17 cellular contexts compared by ENCODE assay signal in genomic region chr11:35779409-35779808, GRCh38.
"Had no signal": no experiment of that assay in that cellular context is flagged by ENCODE, and none has a peak within 500 bp of the region (broad histone marks: within the 10 kb centered on the region; RNA-seq: fewer than 3 reads in every experiment).

No MANE protein-coding gene starts in this region.

- H3K27ac ChIP-seq: RWPE1 had no signal

- H3K4me2 ChIP-seq: SK-N-SH had no signal

- H3K4me3 ChIP-seq: MG63 had no signal

- ATAC-seq: Panc1, PC-3 had no signal

- H3K9ac ChIP-seq: SK-N-SH had no signal

- DNase-seq: KBM-7, MG63, NCI-H1092, NCI-H1436, NCI-H187, NCI-H2081 treated with DMSO at 0.1 percent for 48 hours, NCI-H2171, NCI-H226, NCI-H446, NCI-H510A, NCI-H69, NCI-H774, PC-3, SHP77, SK-N-SH had no signal

- H3K27me3 ChIP-seq: MG63 had no signal
